Comparison of ENCODE assay signal across 20 cellular contexts in the genomic region with DNA sequence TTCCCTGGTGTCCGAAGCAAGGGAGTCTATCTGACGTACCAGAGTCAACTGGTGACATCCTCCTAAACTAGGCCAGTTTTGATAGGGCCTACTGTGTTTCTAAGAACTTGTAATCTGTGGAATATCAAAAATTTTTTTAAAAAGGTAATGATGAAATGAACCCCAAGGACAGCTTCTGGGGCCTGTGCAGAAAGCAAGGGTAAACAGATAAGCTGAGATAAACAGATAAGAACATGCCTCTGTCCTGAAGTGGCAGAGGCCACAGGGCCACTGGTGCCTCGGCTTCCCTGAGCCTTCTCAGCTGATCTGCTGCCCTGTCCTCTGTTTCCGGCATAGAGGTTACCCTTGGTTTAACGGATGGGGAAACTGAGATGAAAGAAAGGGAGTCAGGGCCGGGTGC.
"Had no signal": no experiment of that assay in that cellular context is flagged by ENCODE, and none has a peak within 500 bp of the region (broad histone marks: within the 10 kb centered on the region; RNA-seq: fewer than 3 reads in every experiment).

No MANE protein-coding gene starts in this region.

- H3K36me3 ChIP-seq: breast epithelium, gastrocnemius medialis, neutrophil, tibial artery had no signal

- H3K4me3 Mint-ChIP-seq: activated CD4-positive, alpha-beta memory T cell treated with anti-CD3 and anti-CD28 coated beads, Interleukin-2, amount 10 ng/mL, durations not matched to agents 7 days and 5 days; activated CD4-positive, alpha-beta T cell treated with anti-CD3 and anti-CD28 coated beads for 36 hours; activated T-helper 17 cell treated with anti-CD3 and anti-CD28 coated beads, Interleukin-2, amount 50 U/mL, for 72 hours; immature natural killer cell; natural killer cell; T-helper 2 cell treated with Interferon-gamma antibody and Interleukin-4, amounts not matched to agents 5 μg/mL and 100 μg/mL, for 36 hours; WTC11 had no signal

- H3K9me3 Mint-ChIP-seq: activated CD4-positive, alpha-beta memory T cell treated with anti-CD3 and anti-CD28 coated beads, Interleukin-2, amount 10 ng/mL, durations not matched to agents 7 days and 5 days; activated T-helper 17 cell treated with anti-CD3 and anti-CD28 coated beads, Interleukin-2, amount 50 U/mL, for 72 hours; immature natural killer cell; natural killer cell; T-helper 2 cell treated with Interferon-gamma antibody and Interleukin-4, amounts not matched to agents 5 μg/mL and 100 μg/mL, for 36 hours; WTC11 had no signal

- H3K27me3 Mint-ChIP-seq: activated CD4-positive, alpha-beta memory T cell treated with anti-CD3 and anti-CD28 coated beads, Interleukin-2, amount 10 ng/mL, durations not matched to agents 7 days and 5 days; activated CD4-positive, alpha-beta T cell treated with anti-CD3 and anti-CD28 coated beads for 36 hours; activated T-helper 17 cell treated with anti-CD3 and anti-CD28 coated beads, Interleukin-2, amount 50 U/mL, for 72 hours had no signal

- H3K4me3 ChIP-seq: breast epithelium, gastrocnemius medialis, heart left ventricle, tibial artery had no signal

- H3K27ac Mint-ChIP-seq: activated CD4-positive, alpha-beta memory T cell treated with anti-CD3 and anti-CD28 coated beads, Interleukin-2, amount 10 ng/mL, durations not matched to agents 7 days and 5 days; activated CD4-positive, alpha-beta T cell treated with anti-CD3 and anti-CD28 coated beads for 36 hours; activated T-helper 17 cell treated with anti-CD3 and anti-CD28 coated beads, Interleukin-2, amount 50 U/mL, for 72 hours; WTC11 had no signal

- ATAC-seq: activated CD4-positive, alpha-beta T cell treated with anti-CD3 and anti-CD28 coated beads for 36 hours; activated T-helper 17 cell treated with anti-CD3 and anti-CD28 coated beads, Interleukin-2, amount 50 U/mL, for 72 hours; gastrocnemius medialis; heart left ventricle; WTC11 had no signal

- H3K4me1 ChIP-seq: breast epithelium had no signal

- DNase-seq: activated CD4-positive, alpha-beta memory T cell treated with anti-CD3 and anti-CD28 coated beads, Interleukin-2, amount 10 ng/mL, durations not matched to agents 7 days and 5 days; activated CD4-positive, alpha-beta T cell treated with anti-CD3 and anti-CD28 coated beads for 36 hours; activated naive CD4-positive, alpha-beta T cell; activated T-cell treated with anti-CD3 and anti-CD28 coated beads, Interleukin-2, amount 50 U/mL, for 1 hour; cortex of kidney; gastrocnemius medialis; heart left ventricle; immature natural killer cell; mesendoderm; natural killer cell; stimulated activated CD4-positive, alpha-beta T cell treated with anti-CD3 and anti-CD28 coated beads, Interleukin-2, amount 100 ng/mL, for 24 hours; stimulated activated naive CD4-positive, alpha-beta T cell treated with Interleukin-2 at 50 U/mL for 16 hours; tibial artery had no signal

- H3K36me3 Mint-ChIP-seq: natural killer cell, WTC11 had no signal

- FAIRE-seq: astrocyte, TTC549 had no signal

- H3K9me3 ChIP-seq: breast epithelium, gastrocnemius medialis, heart left ventricle, neutrophil, tibial artery had no signal

- H3K27me3 ChIP-seq: breast epithelium, gastrocnemius medialis, heart left ventricle, neutrophil, tibial artery had no signal

- H3K27ac ChIP-seq: neutrophil had no signal
